8 cellular contexts compared by ENCODE assay signal in the genomic region with DNA sequence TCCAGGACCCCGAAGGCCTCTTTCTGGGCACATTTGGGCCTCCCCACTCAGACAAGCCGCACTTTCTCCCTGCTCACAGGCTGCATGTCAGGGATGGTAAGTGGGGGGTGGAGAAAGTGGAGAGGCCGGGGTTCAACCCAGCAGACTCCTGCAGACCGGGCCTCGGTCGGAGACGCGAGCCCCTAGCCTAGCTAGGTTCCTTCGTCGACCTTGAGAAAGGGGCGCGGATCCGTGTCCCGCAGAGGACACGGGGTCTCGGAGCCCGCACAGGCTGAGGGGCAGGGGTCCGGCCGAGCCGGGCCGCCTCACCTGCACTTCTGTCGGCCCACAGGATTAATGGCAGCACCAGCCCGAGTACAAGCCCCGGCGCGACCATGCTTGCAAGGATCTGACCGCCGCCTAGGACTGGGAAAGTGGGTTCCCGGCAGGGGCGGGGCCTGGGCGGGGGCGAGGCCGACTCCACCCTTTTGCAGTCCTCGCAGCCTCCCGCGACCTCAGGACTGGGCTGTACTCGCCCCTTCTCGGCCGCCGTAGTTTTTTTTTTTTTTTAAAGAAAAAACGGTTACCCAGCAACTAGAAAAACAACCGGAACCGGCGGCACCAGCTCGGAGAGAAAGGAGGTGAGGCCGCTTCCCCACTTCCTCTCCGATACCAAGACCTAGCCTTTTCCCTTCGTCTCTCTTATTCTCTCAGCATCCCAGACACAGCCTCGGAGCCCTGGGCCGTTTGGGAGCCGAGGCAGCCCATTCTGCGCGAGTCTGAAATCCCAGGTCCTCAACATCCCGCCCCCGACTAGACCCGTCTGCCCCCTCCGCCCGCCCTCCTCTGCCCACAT. TPM values are rescaled to one million over a fixed set of nuclear protein-coding genes. Genes with fewer than 3 reads are reported as not detected.
DNase-seq lines count a peak whose midpoint lies in the region; ATAC-seq and TF ChIP-seq lines count a peak whose summit lies in the region.

SIAE (minus strand) TSS at position 407 of the 835 bp plus-strand sequence; CDS start at position 376, 31 bp downstream.
SPA17 (plus strand) TSS at position 572 of the 835 bp plus-strand sequence. CDS start 1,361 bp downstream, outside the sequence.

- peak; percentile 90 for ATAC-seq in GM19023 (IDR thresholded peaks at IDR 0.05; ENCODE audit: unreplicated experiment)
- ATAC-seq in HG03196 (IDR thresholded peaks at IDR 0.05; ENCODE audit: unreplicated experiment), result peak; percentile 90

- H3K27me3 ChIP-seq in kidney epithelial cell (ENCODE audit: control insufficient read depth, insufficient read depth, low read length), result no peaks in the 10 kb centered on the region

- DNase-seq in AG10803 (ENCODE audit: low read depth) (peak; percentile 97), NCI-H510A (lab: John Stamatoyannopoulos, UW) (peak; percentile 79), kidney epithelial cell (ENCODE audit: low read depth) (peak; percentile 77)
- peak; percentile 76 to 86 for DNase-seq in activated CD4-positive, alpha-beta T cell treated with anti-CD3 and anti-CD28 coated beads for 4 hours
- DNase-seq in stimulated activated CD4-positive, alpha-beta T cell treated with anti-CD3 and anti-CD28 coated beads, Interleukin-15, amount 100 ng/mL, for 24 hours, result peak; percentile 94

- peak within 1 kb of the TSS; percentile 74 for H3K27ac ChIP-seq in cingulate gyrus (ENCODE audit: low read depth, low read length)

- H3K36me3 ChIP-seq in kidney epithelial cell (ENCODE audit: control insufficient read depth, insufficient read depth, low read length), result no peaks in the 10 kb centered on the region

- H3K4me3 ChIP-seq in AG10803 (ENCODE audit: low read length) (peak within 1 kb of the TSS; percentile 81), kidney epithelial cell (ENCODE audit: low read depth, low read length) (peak within 1 kb of the TSS; percentile 87)

- TF ChIP-seq CTCF in AG10803 (conservative IDR thresholded peaks at IDR 0.05; ENCODE audit: low read length) (no peak), kidney epithelial cell (IDR thresholded peaks at IDR 0.05; ENCODE audit: insufficient read depth, low read length, poor library complexity, severe bottlenecking) (no peak)

RNA-seq across cellular contexts. Expression of gene SIAE, which starts in this region (rescaled TPM):
- total RNA-seq in kidney epithelial cell, result 9.4 and 10.3 TPM in 2 replicates

RNA-seq across cellular contexts. Expression of gene SPA17, which starts in this region (rescaled TPM):
- 14.1 and 15.8 TPM in 2 replicates for total RNA-seq in kidney epithelial cell

Comparison
In these comparisons a context has a peak if more than half of its experiments do, and no peak if none do; other contexts are left out.
1. Peak in every context shown above with its lines: DNase-seq, ATAC-seq, H3K4me3 ChIP-seq and H3K27ac ChIP-seq.